Comparison of ENCODE assay signal across 1 cellular context in genomic region chr11:78359921-78360320, GRCh38.
TF ChIP-seq lines count a peak whose summit lies in the region.

No MANE protein-coding gene starts in this region.

TF ChIP-seq in K562, 482 proteins besides CTCF, POLR2A, EP300 and RAD21 (continued from another document):
- no peak for TF ChIP-seq MBD1 (CRISPR knock-in tag; IDR thresholded peaks at IDR 0.05)
- no peak for TF ChIP-seq CEBPB (tag; IDR thresholded peaks at IDR 0.05)
- peak; percentile 41; the same call in 1 of the 2 replicates for TF ChIP-seq CXXC5 (CRISPR knock-in tag; IDR thresholded peaks at IDR 0.05)
- TF ChIP-seq DMBX1 (CRISPR knock-in tag; IDR thresholded peaks at IDR 0.05; ENCODE audit: borderline replicate concordance) = peak; percentile 58; the same call in 1 of the 2 replicates
- no peak for TF ChIP-seq ZNF311 (CRISPR knock-in tag; IDR thresholded peaks at IDR 0.05)
- no peak for TF ChIP-seq XRCC3 (IDR thresholded peaks at IDR 0.05)
- no peak for TF ChIP-seq ZNF551 (CRISPR knock-in tag; IDR thresholded peaks at IDR 0.05)
- peak; percentile 63 for TF ChIP-seq CEBPG (CRISPR knock-in tag; IDR thresholded peaks at IDR 0.05)
- TF ChIP-seq CEBPG (tag; conservative IDR thresholded peaks at IDR 0.05 in 1 of 2, IDR thresholded peaks at IDR 0.05 in 1 of 2) = peak; percentile 72 to 83
- no peak for TF ChIP-seq TAF7 (tag; IDR thresholded peaks at IDR 0.05)
- TF ChIP-seq ZNF592 (IDR thresholded peaks at IDR 0.05) = no peak
- no peak for TF ChIP-seq NR2F6 (CRISPR knock-in tag; IDR thresholded peaks at IDR 0.05)
- TF ChIP-seq CREB3 (tag; conservative IDR thresholded peaks at IDR 0.05; ENCODE audit: low read depth) = no peak
- TF ChIP-seq MAFG (tag; conservative IDR thresholded peaks at IDR 0.05) = no peak
- TF ChIP-seq ZNF197 (CRISPR knock-in tag; IDR thresholded peaks at IDR 0.05; ENCODE audit: low read depth) = no peak
- no peak for TF ChIP-seq ZNF143 (CRISPR knock-in tag; IDR thresholded peaks at IDR 0.05)
- TF ChIP-seq ZNF655 (CRISPR knock-in tag; IDR thresholded peaks at IDR 0.05) = no peak
- TF ChIP-seq CTBP1 (IDR thresholded peaks at IDR 0.05; ENCODE audit: borderline replicate concordance) = peak; percentile 10; the same call in 1 of the 2 replicates
- TF ChIP-seq NFE2 (IDR thresholded peaks at IDR 0.05; ENCODE audit: low read depth) = no peak
- no peak for TF ChIP-seq SIN3A (IDR thresholded peaks at IDR 0.05; ENCODE audit: borderline replicate concordance in 2 of 2, control insufficient read depth in 1 of 2, low read depth in 2 of 2, low read length in 2 of 2)
- no peak for TF ChIP-seq ZNF583 (CRISPR knock-in tag; IDR thresholded peaks at IDR 0.05)
- TF ChIP-seq ATF3 (IDR thresholded peaks at IDR 0.05) = peak; percentile 77
- TF ChIP-seq ATF3 (CRISPR knock-in tag; conservative IDR thresholded peaks at IDR 0.05) = no peak
- TF ChIP-seq TRIM24 (IDR thresholded peaks at IDR 0.05) = no peak; a peak in 1 of 4 replicates
- no peak for TF ChIP-seq ZNF175 (CRISPR knock-in tag; IDR thresholded peaks at IDR 0.05; ENCODE audit: low read depth)
- no peak for TF ChIP-seq THAP7 (CRISPR knock-in tag; IDR thresholded peaks at IDR 0.05)
- no peak for TF ChIP-seq ZNF644 (tag; IDR thresholded peaks at IDR 0.05; ENCODE audit: low read depth)
- no peak for TF ChIP-seq ZNF77 (CRISPR knock-in tag; IDR thresholded peaks at IDR 0.05)
- TF ChIP-seq VEZF1 (CRISPR knock-in tag; IDR thresholded peaks at IDR 0.05) = no peak
- TF ChIP-seq NR1H2 (CRISPR knock-in tag; IDR thresholded peaks at IDR 0.05) = no peak
- no peak for TF ChIP-seq FOXP4 (CRISPR knock-in tag; IDR thresholded peaks at IDR 0.05; ENCODE audit: borderline replicate concordance)
- no peak for TF ChIP-seq DPF2 (IDR thresholded peaks at IDR 0.05)
- no peak for TF ChIP-seq ZFPM2 (CRISPR knock-in tag; IDR thresholded peaks at IDR 0.05)
- no peak for TF ChIP-seq TEAD4 (IDR thresholded peaks at IDR 0.05; ENCODE audit: low read length)
- TF ChIP-seq TEAD4 (CRISPR knock-in tag; IDR thresholded peaks at IDR 0.05; ENCODE audit: borderline replicate concordance) = no peak
TF ChIP-seq in K562: peak in this region for 9.
